Comparison of ENCODE assay signal across 12 cellular contexts in the genomic region with DNA sequence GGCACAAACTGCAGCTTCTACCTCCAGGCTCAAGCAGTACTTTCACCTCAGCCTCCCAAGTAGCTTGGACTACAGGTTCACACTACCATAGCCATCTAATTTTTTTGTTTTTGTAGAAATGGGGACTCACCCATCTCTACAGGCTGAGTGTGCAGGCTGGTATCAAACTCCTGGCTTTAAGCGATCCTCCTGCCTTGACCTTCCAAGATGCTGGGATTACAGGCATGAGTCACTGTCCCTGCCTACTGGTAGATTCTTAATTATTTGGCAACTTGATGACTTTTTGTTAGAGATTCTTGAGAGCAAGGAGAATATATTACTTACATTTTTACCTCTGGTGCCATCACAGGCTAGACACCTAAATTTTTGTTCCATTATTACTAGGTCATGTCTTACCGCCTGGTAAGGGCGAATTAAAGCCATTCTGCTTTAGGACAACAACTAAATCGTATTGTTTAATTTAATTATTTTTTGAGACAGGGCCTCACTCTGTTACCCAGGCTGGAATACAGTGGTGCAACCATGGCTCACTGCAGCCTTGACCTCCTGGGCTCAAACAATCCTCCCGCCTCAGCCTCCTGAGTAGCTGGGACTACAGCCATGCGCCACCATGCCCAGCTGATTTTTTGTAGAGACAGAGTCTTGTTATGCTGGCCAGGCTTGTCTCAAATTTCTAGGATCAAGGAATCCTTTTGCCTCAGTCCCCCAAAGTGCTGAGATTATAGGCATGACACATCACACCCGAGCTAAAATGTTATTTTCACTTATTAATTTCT. TPM values are rescaled to one million over a fixed set of nuclear protein-coding genes. Genes with fewer than 3 reads are reported as not detected.
DNase-seq lines count a peak whose midpoint lies in the region; ATAC-seq, FAIRE-seq and TF ChIP-seq lines count a peak whose summit lies in the region.
"Had no signal": no experiment of that assay in that cellular context is flagged by ENCODE, and none has a peak within 500 bp of the region (broad histone marks: within the 10 kb centered on the region; RNA-seq: fewer than 3 reads in every experiment).

No MANE protein-coding gene starts in this region.

- POLR2A ChIA-PET in HepG2 (lab: Yijun Ruan, JAX), result interaction anchor here (1.4 kb wide), 1 partner anchor 85 kb away, joined by 3 read pairs; no protein-coding TSS in a partner anchor

- H3K4me2 ChIP-seq in HepG2 (ENCODE audit: low read depth, low read length), result no peak overlapping the region

- no peak for TF ChIP-seq POLR2A in HepG2 (IDR thresholded peaks at IDR 0.05; ENCODE audit: insufficient read depth in 1 of 2, low read depth in 2 of 2, low read length in 2 of 2)
- TF ChIP-seq POLR2A in right lobe of liver (IDR thresholded peaks at IDR 0.05), result no peak
- no peak for TF ChIP-seq POLR2A in vagina (IDR thresholded peaks at IDR 0.05)

- H3K4me1 ChIP-seq in HepG2 (ENCODE audit: insufficient read depth, low read length) (peaks cover 5% of the 10 kb centered on the region; the same call in 1 of the 2 replicates), right lobe of liver (peaks cover 0 to 9% (median 0%) of the 10 kb centered on the region in 4 donors), adipocyte (ENCODE audit: control insufficient read depth, insufficient read depth, low read length) (peaks cover 22% of the 10 kb centered on the region), vagina (peaks cover 27% of the 10 kb centered on the region)
- H3K4me1 ChIP-seq: lower lobe of right lung had no signal

- ATAC-seq in HepG2, result no peak
- no peak for ATAC-seq in right lobe of liver
- ATAC-seq in GM21576 (IDR thresholded peaks at IDR 0.05; ENCODE audit: unreplicated experiment), result no peak
- no peak for ATAC-seq in stimulated activated naive CD8-positive, alpha-beta T cell treated with anti-CD3 and anti-CD28 coated beads, Interleukin-15, Interleukin-2, amounts not matched to agents 100 U/mL and 50 U/mL, for 24 hours
- ATAC-seq: lower lobe of right lung had no signal

- in situ Hi-C loops in HepG2 (cut with HindIII; ENCODE audit: extremely low pct_ligation_motif_present, low pct_unique_long_range_greater_than_20kb), result loop anchor here (5.0 kb wide), 1 partner anchor 404 kb away; no protein-coding TSS in a partner anchor
- in situ Hi-C loops in KBM-7 (cut with MboI; ENCODE audit: low pct_unique_long_range_greater_than_20kb, low sequenced_read_pairs), result loop anchor here (25.0 kb wide), 2 partner anchors 409 to 759 kb away; partner anchors contain the start of gene DLX2

- H3K27ac ChIP-seq in HepG2 (ENCODE audit: extremely low read length, insufficient read depth, low read length), result no peak overlapping the region
- no peak overlapping the region for H3K27ac ChIP-seq in right lobe of liver
- no peak overlapping the region for H3K27ac ChIP-seq in vagina
- H3K27ac ChIP-seq: lower lobe of right lung had no signal

- H4K20me1 ChIP-seq in HepG2 (ENCODE audit: insufficient read depth, low read length), result 0 out of 2 replicates have a peak, but pooled peaks cover 2% of the 10 kb centered on the region

- H3K27me3 ChIP-seq in HepG2 (ENCODE audit: control insufficient read depth in 1 of 2, insufficient read depth in 2 of 2, low read length in 2 of 2) (no peaks in the 10 kb centered on the region), right lobe of liver (no peaks in the 10 kb centered on the region), adipocyte (replicated peaks; ENCODE audit: control insufficient read depth, insufficient read depth, low read length) (no peaks in the 10 kb centered on the region), vagina (no peaks in the 10 kb centered on the region)

- H3K9me3 ChIP-seq in HepG2 (ENCODE audit: low read length) (no peaks in the 10 kb centered on the region), right lobe of liver (no peaks in the 10 kb centered on the region), adipocyte (ENCODE audit: control insufficient read depth, low read length) (no peaks in the 10 kb centered on the region), vagina (no peaks in the 10 kb centered on the region)
- H3K9me3 ChIP-seq: lower lobe of right lung had no signal

- no peak overlapping the region for H3K4me3 ChIP-seq in HepG2 (replicated peaks in 1 of 3; ENCODE audit: insufficient read depth in 1 of 3, low read depth in 2 of 3, low read length in 3 of 3)
- no peak overlapping the region for H3K4me3 ChIP-seq in right lobe of liver
- no peak overlapping the region for H3K4me3 ChIP-seq in adipocyte (ENCODE audit: low read length)
- H3K4me3 ChIP-seq in fibroblast of mammary gland (ENCODE audit: control insufficient read depth, low read depth, low read length), result no peak overlapping the region
- H3K4me3 ChIP-seq in vagina, result no peak overlapping the region
- H3K4me3 ChIP-seq: lower lobe of right lung had no signal

- no peak for DNase-seq in HepG2 (ENCODE audit: low spot score)
- no peak for DNase-seq in right lobe of liver
- peak; percentile 45 for DNase-seq in adipocyte (ENCODE audit: low read depth)
- peak; percentile 71 for DNase-seq in fibroblast of mammary gland (ENCODE audit: low read depth)
- DNase-seq in vagina (ENCODE audit: extremely low spot score in 2 of 2), result no peak
- no peak for DNase-seq in KBM-7
- DNase-seq in stimulated activated naive CD8-positive, alpha-beta T cell treated with anti-CD3 and anti-CD28 coated beads, Interleukin-15, Interleukin-2, amounts not matched to agents 100 U/mL and 50 U/mL, for 24 hours, result no peak
- DNase-seq: activated CD4-positive, alpha-beta T cell treated with anti-CD3 and anti-CD28 coated beads for 48 hours; effector memory CD8-positive, alpha-beta T cell; lower lobe of right lung; T1000 had no signal

- H2AFZ ChIP-seq in HepG2 (ENCODE audit: low read length), result no peak overlapping the region

- TF ChIP-seq CTCF in HepG2 (CRISPR knock-in tag; IDR thresholded peaks at IDR 0.05) (no peak), right lobe of liver (IDR thresholded peaks at IDR 0.05) (no peak), fibroblast of mammary gland (conservative IDR thresholded peaks at IDR 0.05; ENCODE audit: control insufficient read depth, insufficient read depth, low read depth, low read length) (no peak), vagina (IDR thresholded peaks at IDR 0.05) (no peak)

- no peak for FAIRE-seq in HepG2 (lab: Jason Lieb, UNC)

- CTCF ChIA-PET in HepG2 (lab: Yijun Ruan, JAX; ENCODE audit: low intra/inter-chr PET ratio, low total read pairs), result interaction anchor here (0.6 to 5.6 kb wide), 5 partner anchors 16 to 425 kb away, joined by 3 to 52 read pairs (median 11); partner anchors contain the start of genes DLX2 and DYNC1I2

- intact Hi-C loops in HepG2 (cut with micrococcal nuclease; ENCODE audit: unreplicated experiment) (loop anchor here (1.0 to 10.0 kb wide), 5 partner anchors 106 to 762 kb away; partner anchors contain the start of gene HAT1), right lobe of liver (cut with DNase I) (loop anchor here in 1 of 2 donors (10.0 kb wide), 1 partner anchor 402 kb away; the partner anchor contains the start of gene DLX2), vagina (cut with DNase I) (loop anchor here (10.0 kb wide), 1 partner anchor 402 kb away; the partner anchor contains the start of gene DLX2)

- no peak overlapping the region for H3K9ac ChIP-seq in HepG2 (ENCODE audit: insufficient read depth, low read depth, low read length)
- no peak overlapping the region for H3K9ac ChIP-seq in adipocyte (ENCODE audit: low read length)

- H3K36me3 ChIP-seq in HepG2 (replicated peaks in 1 of 2; ENCODE audit: control insufficient read depth in 1 of 2, insufficient read depth in 2 of 2, low read length in 2 of 2) (peaks cover 6 to 9% of the 10 kb centered on the region in 2 experiments), right lobe of liver (no peaks in the 10 kb centered on the region), adipocyte (ENCODE audit: control insufficient read depth, insufficient read depth, low read length, severe bottlenecking) (peaks cover 9% of the 10 kb centered on the region), vagina (peaks cover 0 to 13% of the 10 kb centered on the region in 2 donors)

- 89% methylated on average over 7 of the region's 7 CpGs for WGBS in HepG2 (ENCODE audit: low lambda C conversion rate)
- WGBS in right lobe of liver (ENCODE audit: insufficient coverage, low coverage, low lambda C conversion rate, missing lambda C conversion rate), result 89% methylated on average over 7 of the region's 7 CpGs

- no TSS peak for BruUV-seq in HepG2 (replicated peaks; lab: Mats Ljungman, UMichigan)

- no peak for TF ChIP-seq RAD21 in HepG2 (CRISPR knock-in tag; IDR thresholded peaks at IDR 0.05)

- no peaks in the 10 kb centered on the region for H3K79me2 ChIP-seq in HepG2 (ENCODE audit: insufficient read depth, low read length)

- no peak for TF ChIP-seq EP300 in HepG2 (IDR thresholded peaks at IDR 0.05; ENCODE audit: low read depth in 2 of 2, low read length in 2 of 2)
- TF ChIP-seq EP300 in HepG2 (CRISPR knock-in tag; IDR thresholded peaks at IDR 0.05; ENCODE audit: borderline replicate concordance), result no peak

RNA-seq across cellular contexts. Expression of gene DYNC1I2, which starts 15.7 kb away (rescaled TPM):
- total RNA-seq in HepG2 (2016; rRNA removed; fragmentation: Illumina TruSeq; extraction: Trizol) (84.0 and 125 TPM in 2 replicates), right lobe of liver (10 to 100 TPM; 19.1 to 33.6 (median 28.6) TPM), vagina (92.1 TPM)
- total RNA-seq in HepG2 (2016; cell fraction: cytosol; rRNA removed; fragmentation: Illumina TruSeq; extraction: Trizol; ENCODE audit: low read depth), result 11.5 and 11.7 TPM in 2 replicates
- 85.6 and 121 TPM in 2 replicates for total RNA-seq in HepG2 (2016; cell fraction: insoluble cytoplasmic fraction; rRNA removed; fragmentation: Illumina TruSeq; extraction: Trizol)
- 21.7 and 28.3 TPM in 2 replicates for total RNA-seq in HepG2 (2016; cell fraction: membrane; rRNA removed; fragmentation: Illumina TruSeq; extraction: Trizol)
- total RNA-seq in HepG2 (2016; cell fraction: nucleus; rRNA removed; fragmentation: Illumina TruSeq; extraction: Trizol), result 89.5 and 91.4 TPM in 2 replicates
- 77.9 and 99.8 TPM in 2 replicates for polyA plus RNA-seq in HepG2 (2011; rRNA removed)
- 50.4 and 75.4 TPM in 2 replicates for polyA plus RNA-seq in HepG2 (2011; cell fraction: cytosol; rRNA removed)
- polyA plus RNA-seq in HepG2 (2011; cell fraction: nucleus; rRNA removed), result 21.3 and 34.2 TPM in 2 replicates
- polyA plus RNA-seq in HepG2 (2012), result 64.1 and 76.2 TPM in 2 replicates
- polyA plus RNA-seq in HepG2 (2016; cell fraction: cytosol; fragmentation: Illumina TruSeq; extraction: Trizol; ENCODE audit: low read depth), result 6.5 and 8.0 TPM in 2 replicates
- polyA plus RNA-seq in HepG2 (2016; cell fraction: insoluble cytoplasmic fraction; fragmentation: Illumina TruSeq; extraction: Trizol; ENCODE audit: low read depth), result 112 and 119 TPM in 2 replicates
- 15.2 and 17.9 TPM in 2 replicates for polyA plus RNA-seq in HepG2 (2016; cell fraction: membrane; fragmentation: Illumina TruSeq; extraction: Trizol; ENCODE audit: low read depth)
- polyA plus RNA-seq in HepG2 (2016; cell fraction: nucleus; fragmentation: Illumina TruSeq; extraction: Trizol; ENCODE audit: insufficient read depth, low read depth), result 40.3 and 45.3 TPM in 2 replicates
- 29.3 and 70.3 TPM in 2 replicates for polyA minus RNA-seq in HepG2 (2011; rRNA and poly(A)+ RNA removed; ENCODE audit: low replicate concordance)
- 43.5 and 46.1 TPM in 2 replicates for polyA minus RNA-seq in HepG2 (2011; cell fraction: cytosol; rRNA and poly(A)+ RNA removed)
- 204 and 233 TPM in 2 replicates for polyA minus RNA-seq in HepG2 (2011; cell fraction: nucleus; rRNA and poly(A)+ RNA removed)

Comparison
In these comparisons a context has a peak if more than half of its experiments do, and no peak if none do; other contexts are left out.
1. DNase-seq: peak in adipocyte (single experiment) and fibroblast of mammary gland (single experiment); none in HepG2 (single experiment), right lobe of liver (0 of 3), vagina (0 of 2), KBM-7 (single experiment) and stimulated activated naive CD8-positive, alpha-beta T cell treated with anti-CD3 and anti-CD28 coated beads, Interleukin-15, Interleukin-2, amounts not matched to agents 100 U/mL and 50 U/mL, for 24 hours (single experiment).